In genomic region chr22:33867118-33867863, GRCh38 we compare ENCODE assay signal across 15 cellular contexts. TPM values are rescaled to one million over a fixed set of nuclear protein-coding genes. Genes with fewer than 3 reads are reported as not detected.
A peak's percentile ranks its signal among the peaks of the same experiment; 100 is the strongest.
DNase-seq lines count a peak whose midpoint lies in the region; ATAC-seq and TF ChIP-seq lines count a peak whose summit lies in the region.
"Had no signal": no experiment of that assay in that cellular context is flagged by ENCODE, and none has a peak within 500 bp of the region (broad histone marks: within the 10 kb centered on the region; RNA-seq: fewer than 3 reads in every experiment).

No MANE protein-coding gene starts in this region.

- DNase-seq in Right ventricle myocardium superior (no peak), Right ventricle myocardium inferior (ENCODE audit: missing footprints) (no peak), esophagus squamous epithelium (lab: John Stamatoyannopoulos, UW) (no peak), GM20000 (ENCODE audit: low spot score) (no peak), GM23338 (ENCODE audit: low spot score) (no peak), OCI-M1 (lab: John Stamatoyannopoulos, UW) (no peak)
- DNase-seq: ACHN; activated CD8-positive, alpha-beta T cell treated with anti-CD3 and anti-CD28 coated beads, Interleukin-2, amount 10 ng/mL, durations not matched to agents 7 days and 5 days; activated naive CD4-positive, alpha-beta T cell treated with anti-CD3 and anti-CD28 coated beads, Interleukin-2, amount 50 U/mL, for 16 hours; HCEC 1CT; islet precursor cell; Karpas-422; upper lobe of right lung had no signal

- H3K9me3 ChIP-seq in esophagus squamous epithelium (no peaks in the 10 kb centered on the region), muscle layer of colon (ENCODE audit: low read length) (no peaks in the 10 kb centered on the region)
- H3K9me3 ChIP-seq: upper lobe of right lung had no signal

- no peaks in the 10 kb centered on the region for H3K9me3 Mint-ChIP-seq in GM23338

- H3K36me3 ChIP-seq in esophagus squamous epithelium = no peaks in the 10 kb centered on the region
- no peaks in the 10 kb centered on the region for H3K36me3 ChIP-seq in muscle layer of colon (ENCODE audit: insufficient read depth, low read length)
- H3K36me3 ChIP-seq in GM23338 (ENCODE audit: insufficient read depth) = no peaks in the 10 kb centered on the region
- H3K36me3 ChIP-seq: upper lobe of right lung had no signal

- H2AFZ ChIP-seq in GM23338 = no peak overlapping the region

- H4K20me1 ChIP-seq in GM23338 (replicated peaks; ENCODE audit: insufficient read depth) = peaks cover 51% of the 10 kb centered on the region

- H3K27ac ChIP-seq in esophagus squamous epithelium (peak overlapping the region; percentile 12 to 84 (median 70)), muscle layer of colon (ENCODE audit: low read depth, low read length) (peak overlapping the region; percentile 35), GM23338 (ENCODE audit: low read depth) (no peak overlapping the region; the same call in 1 of the 2 replicates)
- H3K27ac ChIP-seq: upper lobe of right lung had no signal

- H3K27ac Mint-ChIP-seq in GM23338 = no peak overlapping the region
- H3K27ac Mint-ChIP-seq: activated CD8-positive, alpha-beta T cell treated with anti-CD3 and anti-CD28 coated beads, Interleukin-2, amount 10 ng/mL, durations not matched to agents 7 days and 5 days had no signal

- H3K4me1 ChIP-seq in esophagus squamous epithelium = peaks cover 0 to 28% (median 3%) of the 10 kb centered on the region in 3 donors
- H3K4me1 ChIP-seq in muscle layer of colon (ENCODE audit: insufficient read depth, low read length) = peaks cover 55% of the 10 kb centered on the region
- peaks cover 7% of the 10 kb centered on the region for H3K4me1 ChIP-seq in GM23338 (ENCODE audit: insufficient read depth)

- 56 to 74% methylated on average over 8 to 11 of the region's 12 CpGs for WGBS in esophagus squamous epithelium, 2 donors

- no peak overlapping the region for H3K4me3 Mint-ChIP-seq in GM23338
- H3K4me3 Mint-ChIP-seq: activated CD8-positive, alpha-beta T cell treated with anti-CD3 and anti-CD28 coated beads, Interleukin-2, amount 10 ng/mL, durations not matched to agents 7 days and 5 days had no signal

- no peak for TF ChIP-seq POLR2A in esophagus squamous epithelium (IDR thresholded peaks at IDR 0.05)

- intact Hi-C loops in Right ventricle myocardium superior (cut with DNase I) = no loop called here
- intact Hi-C loops in Right ventricle myocardium inferior (cut with DNase I) = loop anchor here (5.0 kb wide), 1 partner anchor 45 kb away; no protein-coding TSS in a partner anchor
- intact Hi-C loops in esophagus squamous epithelium (cut with DNase I) = no loop called here

- ATAC-seq in Right ventricle myocardium superior (ENCODE audit: poor library complexity) (peak; percentile 26), Right ventricle myocardium inferior (no peak), GM23338 (no peak)
- no peak for ATAC-seq in activated CD4-positive, CD25-positive, alpha-beta regulatory T cell treated with anti-CD3 and anti-CD28 coated beads, Interleukin-2, amount 50 U/mL, for 24 hours
- ATAC-seq: activated CD8-positive, alpha-beta T cell treated with anti-CD3 and anti-CD28 coated beads, Interleukin-2, amount 10 ng/mL, durations not matched to agents 7 days and 5 days; upper lobe of right lung had no signal

- no peaks in the 10 kb centered on the region for H3F3A ChIP-seq in GM23338 (replicated peaks; ENCODE audit: low read depth)

- H3K4me1 Mint-ChIP-seq in GM23338 = peaks cover 46% of the 10 kb centered on the region

- H3K4me3 ChIP-seq in esophagus squamous epithelium (no peak overlapping the region), muscle layer of colon (ENCODE audit: low read depth in 1 of 2, low read length in 2 of 2) (no peak overlapping the region), GM23338 (no peak overlapping the region)
- H3K4me3 ChIP-seq: upper lobe of right lung had no signal

- H3K27me3 Mint-ChIP-seq in GM23338 (ENCODE audit: insufficient read depth, low read depth, poor library complexity) = peaks cover 7% of the 10 kb centered on the region

- no peak overlapping the region for H3K4me2 ChIP-seq in GM23338

- TF ChIP-seq CTCF in esophagus squamous epithelium (IDR thresholded peaks at IDR 0.05) = no peak
- no peak for TF ChIP-seq CTCF in GM20000 (IDR thresholded peaks at IDR 0.05; ENCODE audit: extremely low read depth, missing control alignments)
- TF ChIP-seq CTCF in GM23338 (conservative IDR thresholded peaks at IDR 0.05; ENCODE audit: low read depth in 2 of 2) = no peak

- peaks cover 5% of the 10 kb centered on the region; the same call in 1 of the 2 replicates for H3K9me2 ChIP-seq in GM23338 (ENCODE audit: insufficient read depth)

- peaks cover 100% of the 10 kb centered on the region for H3K79me2 ChIP-seq in GM23338 (replicated peaks; ENCODE audit: insufficient read depth)

- H3K9ac ChIP-seq in muscle layer of colon (ENCODE audit: low read length) = no peak overlapping the region

- H3K36me3 Mint-ChIP-seq in GM23338 (ENCODE audit: low read depth) = peaks cover 17% of the 10 kb centered on the region; the same call in 2 of the 3 replicates

- H3K27me3 ChIP-seq in esophagus squamous epithelium (no peaks in the 10 kb centered on the region), muscle layer of colon (ENCODE audit: control insufficient read depth in 1 of 2, insufficient read depth in 2 of 2, low read length in 2 of 2) (no peaks in the 10 kb centered on the region), GM23338 (ENCODE audit: insufficient read depth) (no peaks in the 10 kb centered on the region)
- H3K27me3 ChIP-seq: upper lobe of right lung had no signal

TF ChIP-seq in GM23338, 12 proteins besides CTCF, POLR2A, EP300 and RAD21 (continues in another document):
- TF ChIP-seq REST (IDR thresholded peaks at IDR 0.05; ENCODE audit: unreplicated experiment) (no peak), ETS1 (IDR thresholded peaks at IDR 0.05) (no peak), ZNF114 (CRISPR knock-in tag; IDR thresholded peaks at IDR 0.05) (no peak), STAT1 (IDR thresholded peaks at IDR 0.05; ENCODE audit: unreplicated experiment) (no peak), CREB1 (CRISPR knock-in tag; IDR thresholded peaks at IDR 0.05; ENCODE audit: low read depth) (no peak), NANOG (IDR thresholded peaks at IDR 0.05; ENCODE audit: borderline replicate concordance) (no peak), POLR2AphosphoS5 (IDR thresholded peaks at IDR 0.05; ENCODE audit: low read depth) (no peak)

RNA-seq across cellular contexts. Expression of gene LARGE1, which starts 53.0 kb away (rescaled TPM):
- total RNA-seq in Right ventricle myocardium superior (140 TPM), Right ventricle myocardium inferior (152 TPM), esophagus squamous epithelium (10 to 100 TPM in 1 of 4 donors, 1 to 10 TPM in 3; 5.2 to 15.1 (median 6.6) TPM)
- total RNA-seq in GM23338 (2014; rRNA removed; shearing (Covaris generic)) = 62.4 and 75.6 TPM in 2 replicates
- 12.8 and 13.5 TPM in 2 replicates for polyA plus RNA-seq in GM23338 (2016; fragmentation: Nextera tagmentation; extraction: Ambion mirVana)
